8 cellular contexts compared by ENCODE assay signal in genomic region chr9:98255064-98255577, GRCh38. TPM values are rescaled to one million over a fixed set of nuclear protein-coding genes. Genes with fewer than 3 reads are reported as not detected.
A peak's percentile ranks its signal among the peaks of the same experiment; 100 is the strongest.
DNase-seq lines count a peak whose midpoint lies in the region; ATAC-seq, FAIRE-seq and TF ChIP-seq lines count a peak whose summit lies in the region.

No MANE protein-coding gene starts in this region.

- DNase-seq in activated naive CD4-positive, alpha-beta T cell treated with anti-CD3 and anti-CD28 coated beads, Interleukin-2, amount 10 ng/mL, durations not matched to agents 7 days and 5 days: no peak
- DNase-seq in activated naive CD4-positive, alpha-beta T cell treated with anti-CD3 and anti-CD28 coated beads, Interleukin-2, amount 50 U/mL, for 16 hours: no peak
- DNase-seq in RWPE1 (ENCODE audit: low spot score) (peak; percentile 77), endothelial cell of umbilical vein (ENCODE audit: low read depth, low spot score) (no peak), naive B cell (no peak), NCI-H1694 (lab: John Stamatoyannopoulos, UW) (no peak), GM10248 (ENCODE audit: extremely low spot score) (no peak)

- peaks cover 22% of the 10 kb centered on the region for H3K4me1 ChIP-seq in endothelial cell of umbilical vein (ENCODE audit: control insufficient read depth, extremely low read depth, insufficient read depth, low read length)

- peak overlapping the region; percentile 89 for H2AFZ ChIP-seq in endothelial cell of umbilical vein (ENCODE audit: low read depth, low read length)

- no peaks in the 10 kb centered on the region for H3K9me1 ChIP-seq in endothelial cell of umbilical vein (replicated peaks; ENCODE audit: control insufficient read depth, extremely low read depth, insufficient read depth, low read length)

- H3K9me3 ChIP-seq in endothelial cell of umbilical vein (replicated peaks; ENCODE audit: control insufficient read depth, insufficient read depth, low read length): no peaks in the 10 kb centered on the region

- TF ChIP-seq CTCF in RWPE1 (conservative IDR thresholded peaks at IDR 0.05; ENCODE audit: low read depth) (no peak), endothelial cell of umbilical vein (IDR thresholded peaks at IDR 0.05; ENCODE audit: extremely low read depth in 1 of 2, insufficient read depth in 1 of 2, low read depth in 1 of 2, low read length in 2 of 2) (no peak), GM10248 (IDR thresholded peaks at IDR 0.05; ENCODE audit: control extremely low read depth, extremely low read depth, low read depth, missing control alignments) (no peak)

- no peaks in the 10 kb centered on the region for H3K27me3 ChIP-seq in endothelial cell of umbilical vein (ENCODE audit: control insufficient read depth in 2 of 2, insufficient read depth in 2 of 2, low read length in 2 of 2)

- peak overlapping the region; percentile 80 for H3K4me2 ChIP-seq in endothelial cell of umbilical vein (ENCODE audit: insufficient read depth, low read length)

- H3K36me3 Mint-ChIP-seq in activated naive CD4-positive, alpha-beta T cell treated with anti-CD3 and anti-CD28 coated beads, Interleukin-2, amount 10 ng/mL, durations not matched to agents 7 days and 5 days: peaks cover 17% of the 10 kb centered on the region
- H3K36me3 Mint-ChIP-seq in naive B cell: peaks cover 0 to 1% of the 10 kb centered on the region in 2 donors

- H3K27ac Mint-ChIP-seq in activated naive CD4-positive, alpha-beta T cell treated with anti-CD3 and anti-CD28 coated beads, Interleukin-2, amount 10 ng/mL, durations not matched to agents 7 days and 5 days: peak overlapping the region; percentile 59
- peak overlapping the region in 5 of 6 donors; percentile 58 to 99 (median 97) for H3K27ac Mint-ChIP-seq in naive B cell

- peaks cover 4% of the 10 kb centered on the region for H3K27me3 Mint-ChIP-seq in activated naive CD4-positive, alpha-beta T cell treated with anti-CD3 and anti-CD28 coated beads, Interleukin-2, amount 10 ng/mL, durations not matched to agents 7 days and 5 days
- no peaks in the 10 kb centered on the region for H3K27me3 Mint-ChIP-seq in naive B cell

- no peaks in the 10 kb centered on the region for H3K36me3 ChIP-seq in endothelial cell of umbilical vein (ENCODE audit: control insufficient read depth in 2 of 2, extremely low read depth in 1 of 2, insufficient read depth in 2 of 2, low read length in 2 of 2)

- FAIRE-seq in endothelial cell of umbilical vein (lab: Jason Lieb, UNC): no peak

- peaks cover 19% of the 10 kb centered on the region for H3K79me2 ChIP-seq in endothelial cell of umbilical vein (ENCODE audit: control insufficient read depth, insufficient read depth, low read length)

- H3K9me3 Mint-ChIP-seq in activated naive CD4-positive, alpha-beta T cell treated with anti-CD3 and anti-CD28 coated beads, Interleukin-2, amount 10 ng/mL, durations not matched to agents 7 days and 5 days: no peaks in the 10 kb centered on the region
- H3K9me3 Mint-ChIP-seq in naive B cell: peaks cover 0 to 1% (median 0%) of the 10 kb centered on the region in 7 donors

- H3K27ac ChIP-seq in RWPE1 (peak overlapping the region; percentile 99), endothelial cell of umbilical vein (ENCODE audit: insufficient read depth, low read depth, low read length) (peak overlapping the region; percentile 14)

- H3K4me3 ChIP-seq in endothelial cell of umbilical vein (replicated peaks in 1 of 3; ENCODE audit: insufficient read depth in 1 of 3, low read depth in 1 of 3, low read length in 3 of 3): peak overlapping the region; percentile 67 to 81 (median 80)

- H3K9ac ChIP-seq in endothelial cell of umbilical vein (replicated peaks; ENCODE audit: extremely low read depth, insufficient read depth, low read length): peak overlapping the region; percentile 72

- no peaks in the 10 kb centered on the region for H4K20me1 ChIP-seq in endothelial cell of umbilical vein (replicated peaks; ENCODE audit: control insufficient read depth, extremely low read depth, insufficient read depth, low read length)

- CTCF ChIA-PET in activated naive CD4-positive, alpha-beta T cell treated with anti-CD3 and anti-CD28 coated beads, Interleukin-2, amount 10 ng/mL, durations not matched to agents 7 days and 5 days (lab: Charles Lee): interaction anchor here (1.1 to 2.9 kb wide), 7 partner anchors 64 to 332 kb away, joined by 3 to 13 read pairs (median 7); partner anchors contain the start of genes TRIM14 and TRMO
- CTCF ChIA-PET in RWPE1 (lab: Yijun Ruan, JAX) (interaction anchor here (0.5 to 1.7 kb wide), 9 partner anchors 48 to 550 kb away, joined by 3 to 9 read pairs (median 3); partner anchors contain the start of gene CORO2A), endothelial cell of umbilical vein (lab: Charles Lee) (interaction anchor here (0.7 to 5.1 kb wide), 13 partner anchors 9 to 524 kb away, joined by 3 to 37 read pairs (median 4); partner anchors contain the start of genes TRIM14 and TRMO), GM10248 (lab: Yijun Ruan, JAX) (interaction anchor here (1.1 to 2.7 kb wide), 11 partner anchors 9 to 521 kb away, joined by 3 to 21 read pairs (median 8); partner anchors contain the start of gene TRMO)

- peak; percentile 29 for ATAC-seq in HG02852 (IDR thresholded peaks at IDR 0.05; ENCODE audit: unreplicated experiment)
- ATAC-seq in naive B cell (ENCODE audit: low read depth in 2 of 2): peak; percentile 17

- peaks cover 40% of the 10 kb centered on the region for H3K4me1 Mint-ChIP-seq in activated naive CD4-positive, alpha-beta T cell treated with anti-CD3 and anti-CD28 coated beads, Interleukin-2, amount 10 ng/mL, durations not matched to agents 7 days and 5 days
- peaks cover 5 to 27% (median 25%) of the 10 kb centered on the region in 3 donors for H3K4me1 Mint-ChIP-seq in naive B cell

- POLR2A ChIA-PET in RWPE1 (lab: Yijun Ruan, JAX; ENCODE audit: low non-redundant PET): interaction anchor here (1.7 to 1.8 kb wide), 2 partner anchors 32 to 62 kb away, joined by 7 to 17 read pairs; partner anchors contain the start of gene CORO2A
- POLR2A ChIA-PET in endothelial cell of umbilical vein (lab: Charles Lee): interaction anchor here (1.1 kb wide), 1 partner anchor 199 kb away, joined by 3 read pairs; no protein-coding TSS in a partner anchor
- POLR2A ChIA-PET in GM10248 (lab: Yijun Ruan, JAX): interaction anchor here (0.8 kb wide), 1 partner anchor 199 kb away, joined by 3 read pairs; the partner anchor contains the start of gene NANS

- H3K4me3 Mint-ChIP-seq in activated naive CD4-positive, alpha-beta T cell treated with anti-CD3 and anti-CD28 coated beads, Interleukin-2, amount 10 ng/mL, durations not matched to agents 7 days and 5 days: peak overlapping the region; percentile 95
- peak overlapping the region; percentile 89 to 98 (median 97) for H3K4me3 Mint-ChIP-seq in naive B cell

- intact Hi-C loops in endothelial cell of umbilical vein (cut with micrococcal nuclease): loop anchor here (1.0 to 2.0 kb wide), 2 partner anchors 180 to 332 kb away; no protein-coding TSS in a partner anchor

- no peak for TF ChIP-seq POLR2A in endothelial cell of umbilical vein (IDR thresholded peaks at IDR 0.05; ENCODE audit: low read depth, low read length)

- dilution Hi-C loops in endothelial cell of umbilical vein (cut with MboI; ENCODE audit: extremely low pct_ligation_motif_present, low sequenced_read_pairs): no loop called here

- TSS peak; percentile 49 for BruUV-seq in endothelial cell of umbilical vein (replicated peaks; lab: Mats Ljungman, UMichigan)

TF ChIP-seq in endothelial cell of umbilical vein, 7 proteins besides CTCF, POLR2A, EP300 and RAD21:
- TF ChIP-seq JUN (IDR thresholded peaks at IDR 0.05; ENCODE audit: borderline replicate concordance, insufficient read depth, insufficient read length, low read depth) (no peak), FOS (IDR thresholded peaks at IDR 0.05; ENCODE audit: borderline replicate concordance, insufficient read depth, low read length) (no peak), MAX (IDR thresholded peaks at IDR 0.05; ENCODE audit: insufficient read depth, insufficient read length) (no peak), GATA2 (IDR thresholded peaks at IDR 0.05; ENCODE audit: insufficient read depth, insufficient read length, low read depth, low read length) (no peak), POLR2AphosphoS5 (IDR thresholded peaks at IDR 0.05; ENCODE audit: insufficient read depth, low read depth, low read length) (no peak), EZH2 (IDR thresholded peaks at IDR 0.05; ENCODE audit: borderline replicate concordance, low read depth, low read length, severe bottlenecking) (no peak), MYC (IDR thresholded peaks at IDR 0.05; ENCODE audit: low read depth, low read length) (no peak)

RNA-seq across cellular contexts. Expression of gene TBC1D2, which starts 0.3 kb away (rescaled TPM):
- total RNA-seq in endothelial cell of umbilical vein: 3.4 and 3.6 TPM in 2 replicates
- 4.5 and 6.0 TPM in 2 replicates for polyA plus RNA-seq in endothelial cell of umbilical vein
- 3.4 and 4.0 TPM in 2 replicates for polyA plus RNA-seq in endothelial cell of umbilical vein (2011; cell fraction: cytosol; rRNA removed)
- 7.9 and 9.3 TPM in 2 replicates for polyA plus RNA-seq in endothelial cell of umbilical vein (2011; cell fraction: nucleus; rRNA removed)
- polyA plus RNA-seq in endothelial cell of umbilical vein (2012): 11.1 and 12.9 TPM in 2 replicates
- polyA minus RNA-seq in endothelial cell of umbilical vein: 3.3 and 3.9 TPM in 2 replicates
- polyA minus RNA-seq in endothelial cell of umbilical vein (2011; cell fraction: cytosol; rRNA and poly(A)+ RNA removed): 9.6 TPM
- polyA minus RNA-seq in endothelial cell of umbilical vein (2011; cell fraction: nucleus; rRNA and poly(A)+ RNA removed): 4.7 and 4.9 TPM in 2 replicates
- polyA plus RNA-seq in naive B cell (ENCODE audit: low read depth in 6 of 6): 1 to 10 TPM in 5 of 6 donors, not detected in 1; 1.3 to 3.1 (median 1.6) TPM
